Comparison of ENCODE assay signal across 8 cellular contexts in the genomic region with DNA sequence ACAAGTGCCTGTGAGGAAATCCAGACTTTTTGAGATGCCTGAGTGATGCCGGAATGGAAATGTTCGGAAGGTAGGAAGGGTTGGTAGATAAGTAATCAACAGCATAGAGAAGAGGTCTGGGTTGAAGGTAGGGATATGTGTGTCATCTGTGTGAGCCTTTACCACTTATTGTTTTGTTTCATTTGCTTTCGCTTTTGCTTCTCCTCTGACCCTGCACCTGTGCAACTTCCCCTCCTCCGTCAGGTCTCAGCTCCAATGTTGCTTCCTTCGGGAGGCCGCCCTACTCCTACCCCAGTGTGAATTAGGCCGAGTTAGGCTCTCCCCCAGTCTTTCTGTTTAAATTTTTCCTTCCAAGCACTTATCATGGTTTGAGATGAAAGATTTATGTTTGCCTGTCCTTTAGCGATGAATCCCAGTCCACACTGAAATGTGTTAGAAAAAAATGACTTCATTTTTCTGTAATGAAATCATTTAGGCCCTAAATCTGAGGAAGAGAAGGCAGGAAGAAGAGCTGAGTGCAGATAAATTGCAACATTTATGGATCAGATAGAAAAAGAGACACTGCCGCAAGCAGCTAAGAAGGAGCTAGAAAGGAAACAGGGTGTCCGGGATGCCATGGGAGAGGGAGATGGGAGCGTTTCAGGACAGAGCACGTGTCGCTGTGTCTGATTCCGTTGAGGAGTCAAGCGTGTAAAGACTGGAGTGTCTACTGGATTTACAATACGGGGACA.
DNase-seq lines count a peak whose midpoint lies in the region; ATAC-seq, FAIRE-seq and TF ChIP-seq lines count a peak whose summit lies in the region.

No MANE protein-coding gene starts in this region.

- no peaks in the 10 kb centered on the region for H3K4me1 Mint-ChIP-seq in MCF 10A (ENCODE audit: insufficient read depth, unreplicated experiment)

- H3K4me1 ChIP-seq in pancreas = no peaks in the 10 kb centered on the region

- H3K36me3 ChIP-seq in pancreas = no peaks in the 10 kb centered on the region

- H3K27me3 ChIP-seq in pancreas = no peaks in the 10 kb centered on the region

- no peak overlapping the region for H3K4me3 ChIP-seq in pancreas

- POLR2A ChIA-PET in MCF 10A (lab: Yijun Ruan, JAX) = interaction anchor here (0.7 kb wide), 1 partner anchor 10 kb away, joined by 3 read pairs; no protein-coding TSS in a partner anchor

- H3K4me3 Mint-ChIP-seq in MCF 10A (ENCODE audit: unreplicated experiment) = no peak overlapping the region

- no peaks in the 10 kb centered on the region for H3K9me3 Mint-ChIP-seq in activated naive CD4-positive, alpha-beta T cell treated with anti-CD3 and anti-CD28 coated beads, Interleukin-2, amount 50 U/mL, for 72 hours
- H3K9me3 Mint-ChIP-seq in MCF 10A (ENCODE audit: unreplicated experiment) = no peaks in the 10 kb centered on the region

- 66 to 68% methylated on average over 16 of the region's 16 CpGs for WGBS in pancreas, 2 donors

- intact Hi-C loops in pancreas (cut with DNase I) (no loop called here), MCF 10A (cut with micrococcal nuclease) (no loop called here)

- peak; percentile 97 for ATAC-seq in GM18870 (IDR thresholded peaks at IDR 0.05; ENCODE audit: unreplicated experiment)
- ATAC-seq in HG03060 (IDR thresholded peaks at IDR 0.05; ENCODE audit: low read depth, unreplicated experiment) = peak; percentile 60
- peak; percentile 88 to 97 for ATAC-seq in activated naive CD4-positive, alpha-beta T cell treated with anti-CD3 and anti-CD28 coated beads, Interleukin-2, amount 50 U/mL, for 72 hours
- peak in 3 of 4 donors; percentile 44 to 76 (median 60) for ATAC-seq in pancreas

- DNase-seq in AG08395 (ENCODE audit: low spot score) (peak; percentile 35), pancreas (no peak), MCF 10A (ENCODE audit: unreplicated experiment) (no peak), HPDE6-E6E7 (ENCODE audit: extremely low spot score) (no peak)
- DNase-seq in activated naive CD4-positive, alpha-beta T cell treated with anti-CD3 and anti-CD28 coated beads, Interleukin-2, amount 50 U/mL, for 72 hours (ENCODE audit: low spot score in 2 of 2) = peak in 1 of 2 donors; percentile 10
- DNase-seq in stimulated activated CD4-positive, alpha-beta T cell treated with anti-CD3 and anti-CD28 coated beads, Interleukin-2, amount 100 ng/mL, for 48 hours = no peak

- no peak overlapping the region for H3K27ac Mint-ChIP-seq in activated naive CD4-positive, alpha-beta T cell treated with anti-CD3 and anti-CD28 coated beads, Interleukin-2, amount 50 U/mL, for 72 hours
- no peak overlapping the region for H3K27ac Mint-ChIP-seq in MCF 10A (ENCODE audit: low read depth, unreplicated experiment)

- CTCF ChIA-PET in MCF 10A (lab: Yijun Ruan, JAX) = interaction anchor here (0.6 kb wide), 1 partner anchor 213 kb away, joined by 3 read pairs; no protein-coding TSS in a partner anchor

- H3K9me3 ChIP-seq in pancreas = no peaks in the 10 kb centered on the region

- no TSS peak for BruUV-seq in MCF 10A (replicated peaks; lab: Mats Ljungman, UMichigan)

- H3K27ac ChIP-seq in pancreas = peak overlapping the region in 1 of 4 donors; percentile 2

- FAIRE-seq in pancreas (lab: Jason Lieb, UNC) = no peak

- TF ChIP-seq CTCF in pancreas (IDR thresholded peaks at IDR 0.05) (no peak), MCF 10A (IDR thresholded peaks at IDR 0.05; ENCODE audit: unreplicated experiment) (no peak)

- no peaks in the 10 kb centered on the region for H3K36me3 Mint-ChIP-seq in activated naive CD4-positive, alpha-beta T cell treated with anti-CD3 and anti-CD28 coated beads, Interleukin-2, amount 50 U/mL, for 72 hours
- H3K36me3 Mint-ChIP-seq in MCF 10A (ENCODE audit: insufficient read depth, unreplicated experiment) = no peaks in the 10 kb centered on the region

- no peaks in the 10 kb centered on the region for H3K27me3 Mint-ChIP-seq in MCF 10A (ENCODE audit: insufficient read depth, unreplicated experiment)
